2 cellular contexts compared by ENCODE assay signal in genomic region chr5:58244819-58245478, GRCh38.
TF ChIP-seq lines count a peak whose summit lies in the region.

No MANE protein-coding gene starts in this region.

TF ChIP-seq in liver, 16 proteins besides CTCF, POLR2A, EP300 and RAD21 (continued from another document):
- TF ChIP-seq ZBTB33 (IDR thresholded peaks at IDR 0.05) (no peak), NR2F2 (IDR thresholded peaks at IDR 0.05) (peak; percentile 35), SP1 (IDR thresholded peaks at IDR 0.05) (no peak), EGR1 (IDR thresholded peaks at IDR 0.05; ENCODE audit: low read depth in 2 of 2) (peak in 1 of 2 donors; percentile 14), TAF1 (conservative IDR thresholded peaks at IDR 0.05) (no peak)

TF ChIP-seq in HepG2, 621 proteins besides CTCF, POLR2A, EP300 and RAD21 (continued from another document):
- no peak for TF ChIP-seq ZNF770 (CRISPR knock-in tag; IDR thresholded peaks at IDR 0.05)
- TF ChIP-seq RXRB (CRISPR knock-in tag; IDR thresholded peaks at IDR 0.05; ENCODE audit: borderline replicate concordance), result no peak
- TF ChIP-seq DR1 (CRISPR knock-in tag; IDR thresholded peaks at IDR 0.05), result no peak
- no peak for TF ChIP-seq CEBPG (CRISPR knock-in tag; IDR thresholded peaks at IDR 0.05)
